15 cellular contexts compared by ENCODE assay signal in the genomic region with DNA sequence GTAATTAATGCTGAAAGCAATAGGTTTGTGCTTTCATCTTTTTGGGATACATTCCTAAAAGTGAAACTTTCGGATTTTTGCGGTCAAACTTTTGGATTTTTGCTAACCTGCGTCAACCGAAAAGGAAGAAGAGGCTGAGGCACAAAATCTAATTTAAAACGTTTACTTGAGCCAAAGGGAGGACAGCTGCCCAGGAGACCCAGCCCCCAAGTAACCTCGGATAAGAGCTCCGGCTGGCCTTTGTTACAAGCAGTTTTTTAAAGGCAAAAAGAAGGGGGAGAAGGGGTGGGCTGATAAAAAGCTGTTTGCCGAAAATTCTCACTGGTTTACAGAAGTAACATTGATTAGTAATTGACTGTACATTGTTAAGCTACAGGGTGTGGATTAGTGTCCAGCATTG. TPM values are rescaled to one million over a fixed set of nuclear protein-coding genes. Genes with fewer than 3 reads are reported as not detected.
DNase-seq lines count a peak whose midpoint lies in the region; ATAC-seq, FAIRE-seq and TF ChIP-seq lines count a peak whose summit lies in the region.
"Had no signal": no experiment of that assay in that cellular context is flagged by ENCODE, and none has a peak within 500 bp of the region (broad histone marks: within the 10 kb centered on the region; RNA-seq: fewer than 3 reads in every experiment).

No MANE protein-coding gene starts in this region.

- H3K4me2 ChIP-seq in A549 = peak overlapping the region; percentile 91

- POLR2A ChIA-PET in A549 (lab: Yijun Ruan, JAX) = interaction anchor here (4.5 kb wide), 1 partner anchor 59 kb away, joined by 50 read pairs; the partner anchor contains the start of gene USP9X

- no peak for ATAC-seq in A549
- ATAC-seq: activated CD8-positive, alpha-beta T cell treated with anti-CD3 and anti-CD28 coated beads for 36 hours; HCT116; left ventricle myocardium superior had no signal

- no peak for TF ChIP-seq RAD21 in A549 (conservative IDR thresholded peaks at IDR 0.05 in 1 of 2, IDR thresholded peaks at IDR 0.05 in 1 of 2)

- no peaks in the 10 kb centered on the region for H3K36me3 ChIP-seq in ectodermal cell (ENCODE audit: control insufficient read depth, insufficient read depth, low read length)
- H3K36me3 ChIP-seq: SJCRH30, spleen had no signal

- peak overlapping the region; percentile 25; the same call in 2 of the 3 replicates for H3K4me3 ChIP-seq in A549
- H3K4me3 ChIP-seq in ectodermal cell (ENCODE audit: insufficient read depth, low read depth, low read length) = no peak overlapping the region
- H3K4me3 ChIP-seq: SJCRH30, spleen had no signal

- H3K27me3 ChIP-seq in ectodermal cell (ENCODE audit: control insufficient read depth, insufficient read depth, low read length, poor library complexity, severe bottlenecking) = no peaks in the 10 kb centered on the region
- H3K27me3 ChIP-seq: SJCRH30 had no signal

- FAIRE-seq in A549 (lab: Jason Lieb, UNC) = peak; percentile 43
- FAIRE-seq: endometrium had no signal

- DNase-seq in A549 (ENCODE audit: low read depth in 1 of 2, low spot score in 1 of 2) (peak in 1 of 2 experiments; percentile 36), LHCN-M2 (ENCODE audit: low read depth) (peak; percentile 58), myocyte (ENCODE audit: low read depth) (peak; percentile 72), SW480 (ENCODE audit: low spot score) (no peak), NOMO-1 treated with DMSO at 0.1 percent for 48 hours (lab: John Stamatoyannopoulos, UW; ENCODE audit: unreplicated experiment) (no peak), cortex of kidney (lab: John Stamatoyannopoulos, UW) (no peak)
- DNase-seq in activated CD4-positive, alpha-beta T cell treated with anti-CD3 and anti-CD28 coated beads, Interleukin-2, amount 50 U/mL, for 48 hours = no peak
- DNase-seq: activated CD8-positive, alpha-beta T cell treated with anti-CD3 and anti-CD28 coated beads for 36 hours; activated effector memory CD4-positive, alpha-beta T cell treated with anti-CD3 and anti-CD28 coated beads, Interleukin-2, amount 50 U/mL, for 16 hours; left ventricle myocardium superior; spleen had no signal

- H3K27ac ChIP-seq in A549 (peak overlapping the region; percentile 89 to 91), ectodermal cell (ENCODE audit: insufficient read depth, low read depth, low read length, poor library complexity, severe bottlenecking) (peak overlapping the region; percentile 74)
- H3K27ac ChIP-seq: SJCRH30, spleen had no signal

- no peak for TF ChIP-seq POLR2A in A549 (IDR thresholded peaks at IDR 0.05; ENCODE audit: low read length)

- H3K4me1 ChIP-seq in A549 = peaks cover 67% of the 10 kb centered on the region
- H3K4me1 ChIP-seq in ectodermal cell (ENCODE audit: control insufficient read depth, insufficient read depth, low read length) = peaks cover 4% of the 10 kb centered on the region
- H3K4me1 ChIP-seq: SJCRH30, spleen had no signal

- no peak for TF ChIP-seq CTCF in A549 (IDR thresholded peaks at IDR 0.05)

- WGBS in A549 (ENCODE audit: missing lambda C conversion rate) = 2% methylated on average over 8 of the region's 8 CpGs
- WGBS in ectodermal cell, 2 experiments = 1% methylated on average over 8 of the region's 8 CpGs

- H3K9me3 ChIP-seq in A549 (no peaks in the 10 kb centered on the region), ectodermal cell (ENCODE audit: control insufficient read depth, low read length) (no peaks in the 10 kb centered on the region)
- H3K9me3 ChIP-seq: SJCRH30 had no signal

- CTCF ChIA-PET in A549 (lab: Yijun Ruan, JAX) = interaction anchor here (1.0 to 1.7 kb wide), 2 partner anchors 89 to 148 kb away, joined by 5 read pairs; no protein-coding TSS in a partner anchor

- no peak for TF ChIP-seq EP300 in A549 (IDR thresholded peaks at IDR 0.05)

TF ChIP-seq in A549, 52 proteins besides CTCF, POLR2A, EP300 and RAD21:
- TF ChIP-seq HOXA7 (CRISPR knock-in tag; IDR thresholded peaks at IDR 0.05) (no peak), ELK1 (IDR thresholded peaks at IDR 0.05; ENCODE audit: low read depth, low read length) (no peak), NPAS2 (CRISPR knock-in tag; IDR thresholded peaks at IDR 0.05; ENCODE audit: borderline replicate concordance) (no peak), SREBF2 (IDR thresholded peaks at IDR 0.05) (no peak), RNF2 (IDR thresholded peaks at IDR 0.05; ENCODE audit: borderline replicate concordance, low read depth) (no peak), ZC3H11A (IDR thresholded peaks at IDR 0.05) (no peak), GATA3 (IDR thresholded peaks at IDR 0.05; ENCODE audit: borderline replicate concordance) (no peak), MAFK (IDR thresholded peaks at IDR 0.05; ENCODE audit: partially characterized antibody) (no peak)
- TF ChIP-seq, protein P1, sequence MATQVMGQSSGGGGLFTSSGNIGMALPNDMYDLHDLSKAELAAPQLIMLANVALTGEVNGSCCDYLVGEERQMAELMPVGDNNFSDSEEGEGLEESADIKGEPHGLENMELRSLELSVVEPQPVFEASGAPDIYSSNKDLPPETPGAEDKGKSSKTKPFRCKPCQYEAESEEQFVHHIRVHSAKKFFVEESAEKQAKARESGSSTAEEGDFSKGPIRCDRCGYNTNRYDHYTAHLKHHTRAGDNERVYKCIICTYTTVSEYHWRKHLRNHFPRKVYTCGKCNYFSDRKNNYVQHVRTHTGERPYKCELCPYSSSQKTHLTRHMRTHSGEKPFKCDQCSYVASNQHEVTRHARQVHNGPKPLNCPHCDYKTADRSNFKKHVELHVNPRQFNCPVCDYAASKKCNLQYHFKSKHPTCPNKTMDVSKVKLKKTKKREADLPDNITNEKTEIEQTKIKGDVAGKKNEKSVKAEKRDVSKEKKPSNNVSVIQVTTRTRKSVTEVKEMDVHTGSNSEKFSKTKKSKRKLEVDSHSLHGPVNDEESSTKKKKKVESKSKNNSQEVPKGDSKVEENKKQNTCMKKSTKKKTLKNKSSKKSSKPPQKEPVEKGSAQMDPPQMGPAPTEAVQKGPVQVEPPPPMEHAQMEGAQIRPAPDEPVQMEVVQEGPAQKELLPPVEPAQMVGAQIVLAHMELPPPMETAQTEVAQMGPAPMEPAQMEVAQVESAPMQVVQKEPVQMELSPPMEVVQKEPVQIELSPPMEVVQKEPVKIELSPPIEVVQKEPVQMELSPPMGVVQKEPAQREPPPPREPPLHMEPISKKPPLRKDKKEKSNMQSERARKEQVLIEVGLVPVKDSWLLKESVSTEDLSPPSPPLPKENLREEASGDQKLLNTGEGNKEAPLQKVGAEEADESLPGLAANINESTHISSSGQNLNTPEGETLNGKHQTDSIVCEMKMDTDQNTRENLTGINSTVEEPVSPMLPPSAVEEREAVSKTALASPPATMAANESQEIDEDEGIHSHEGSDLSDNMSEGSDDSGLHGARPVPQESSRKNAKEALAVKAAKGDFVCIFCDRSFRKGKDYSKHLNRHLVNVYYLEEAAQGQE (IDR thresholded peaks at IDR 0.05) = no peak

RNA-seq across cellular contexts. Expression of gene USP9X, which starts 59.3 kb away (rescaled TPM):
- 70.4 and 110 TPM in 2 replicates for polyA plus RNA-seq in A549 (2011; rRNA removed)
- 10.0 and 12.6 TPM in 2 replicates for polyA plus RNA-seq in A549 (2012; cell fraction: cytosol; rRNA removed)
- polyA plus RNA-seq in A549 (2012; cell fraction: nucleus; rRNA removed) = 10.8 and 15.3 TPM in 2 replicates
- polyA plus RNA-seq in A549 (2017; fragmentation: RNase III; extraction: RNeasy Plus Mini Kit Qiagen cat#74134 plus additional on column Dnase treatment) = 30.7 to 32.6 TPM (median 31.8 TPM) in 3 replicates
- 264 and 283 TPM in 2 replicates for polyA minus RNA-seq in A549 (2011; rRNA and poly(A)+ RNA removed)
- 68.2 and 80.0 TPM in 2 replicates for total RNA-seq in LHCN-M2 (2014; rRNA removed)
- polyA plus RNA-seq in LHCN-M2 (2012) = 24.1 TPM
- 54.2 TPM for polyA plus RNA-seq in ectodermal cell (2013, experiment 1 of 4)
- polyA plus RNA-seq in ectodermal cell (2013, experiment 2 of 4) = 68.4 TPM
- polyA plus RNA-seq in ectodermal cell (2013, experiment 3 of 4) = 38.0 TPM
- polyA plus RNA-seq in ectodermal cell (2013, experiment 4 of 4) = 49.3 TPM
- 106 and 114 TPM in 2 replicates for total RNA-seq in myocyte
- 31.9 TPM for polyA plus RNA-seq in myocyte (2012)

Comparison
In these comparisons a context has a peak if more than half of its experiments do, and no peak if none do; other contexts are left out.
1. DNase-seq: peak in LHCN-M2 (single experiment) and myocyte (single experiment); none in SW480 (single experiment), NOMO-1 treated with DMSO at 0.1 percent for 48 hours (single experiment), cortex of kidney (single experiment) and activated CD4-positive, alpha-beta T cell treated with anti-CD3 and anti-CD28 coated beads, Interleukin-2, amount 50 U/mL, for 48 hours (0 of 2).